ENCODE assay signal across 17 cellular contexts in the genomic region with DNA sequence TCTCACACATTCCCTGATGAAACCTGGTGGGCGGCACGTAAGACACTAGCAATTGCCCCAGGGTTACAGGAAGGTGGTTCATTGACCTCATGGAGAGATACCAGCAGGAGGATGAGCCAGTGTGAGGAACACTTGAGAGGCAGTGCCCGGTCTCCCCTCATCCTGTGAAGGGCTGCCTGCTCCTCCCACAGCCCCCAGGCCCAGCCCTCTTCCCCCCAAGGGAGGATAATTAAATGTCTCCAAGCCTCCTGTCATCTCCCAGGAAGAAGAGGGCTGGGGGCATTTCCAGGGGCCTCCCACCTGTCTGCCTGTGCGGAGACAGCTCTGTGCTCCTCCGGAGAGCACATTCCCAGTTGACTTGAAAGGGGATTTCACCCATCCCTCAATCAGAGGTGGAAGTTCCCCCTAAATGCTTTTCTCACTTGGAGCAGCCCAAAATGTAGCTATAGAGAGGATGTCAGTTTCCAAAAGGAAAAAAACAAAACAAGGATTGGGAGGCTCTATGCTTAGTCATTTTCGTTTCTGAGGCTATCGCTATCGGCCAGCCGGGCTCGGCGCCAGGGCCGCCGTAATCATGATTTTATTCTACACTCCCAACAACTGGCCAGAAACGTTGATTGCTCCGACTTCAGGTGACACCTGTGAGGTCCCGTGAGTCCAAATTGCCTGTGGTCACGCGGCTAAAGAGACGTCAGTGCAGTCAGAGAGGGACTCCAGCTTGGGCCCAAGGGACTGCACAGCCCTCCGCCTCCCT. TPM values are rescaled to one million over a fixed set of nuclear protein-coding genes. Genes with fewer than 3 reads are reported as not detected.
DNase-seq lines count a peak whose midpoint lies in the region; ATAC-seq and TF ChIP-seq lines count a peak whose summit lies in the region.
"Had no signal": no experiment of that assay in that cellular context is flagged by ENCODE, and none has a peak within 500 bp of the region (broad histone marks: within the 10 kb centered on the region; RNA-seq: fewer than 3 reads in every experiment).

No MANE protein-coding gene starts in this region.

- H3K79me2 ChIP-seq in ACC112 (ENCODE audit: control insufficient read depth, insufficient read depth, low read length, unreplicated experiment) = no peaks in the 10 kb centered on the region

- H3K4me1 ChIP-seq in ACC112 (ENCODE audit: control insufficient read depth, insufficient read depth, low read length, unreplicated experiment) = peaks cover 9% of the 10 kb centered on the region
- H3K4me1 ChIP-seq in body of pancreas = peaks cover 14% of the 10 kb centered on the region

- no peak overlapping the region for H3K27ac Mint-ChIP-seq in Calu3 (ENCODE audit: unreplicated experiment)

- no peaks in the 10 kb centered on the region for H3K36me3 ChIP-seq in ACC112 (ENCODE audit: insufficient read depth, low read length)
- no peaks in the 10 kb centered on the region for H3K36me3 ChIP-seq in body of pancreas (replicated peaks in 1 of 2; ENCODE audit: insufficient read depth in 1 of 2, low read depth in 2 of 2)

- ATAC-seq in body of pancreas (peak; percentile 75), GM21529 (IDR thresholded peaks at IDR 0.05; ENCODE audit: unreplicated experiment) (no peak), GM21515 (IDR thresholded peaks at IDR 0.05; ENCODE audit: unreplicated experiment) (no peak)
- ATAC-seq: activated CD4-positive, CD25-positive, alpha-beta regulatory T cell treated with anti-CD3 and anti-CD28 coated beads, Interleukin-2, amount 50 U/mL, for 24 hours; naive thymus-derived CD8-positive, alpha-beta T cell had no signal

- no peaks in the 10 kb centered on the region for H3K4me1 Mint-ChIP-seq in Calu3 (ENCODE audit: low read depth, unreplicated experiment)
- H3K4me1 Mint-ChIP-seq: CD14-positive monocyte had no signal

- peaks cover 100% of the 10 kb centered on the region for H3K27me3 Mint-ChIP-seq in Calu3 (ENCODE audit: unreplicated experiment)

- CTCF ChIA-PET in Calu3 (lab: Charles Lee) = no interaction called here

- TF ChIP-seq CTCF in Calu3 (IDR thresholded peaks at IDR 0.05; ENCODE audit: unreplicated experiment) = no peak
- no peak for TF ChIP-seq CTCF in body of pancreas (IDR thresholded peaks at IDR 0.05)

- WGBS in body of pancreas, 2 donors = 46 to 51% methylated on average over 18 to 20 of the region's 20 CpGs

- H3K9me3 Mint-ChIP-seq in Calu3 (ENCODE audit: low read depth, unreplicated experiment) = no peaks in the 10 kb centered on the region
- H3K9me3 Mint-ChIP-seq: CD14-positive monocyte; naive thymus-derived CD8-positive, alpha-beta T cell had no signal

- peaks cover 6% of the 10 kb centered on the region for H3K36me3 Mint-ChIP-seq in Calu3 (ENCODE audit: insufficient read depth, unreplicated experiment)
- H3K36me3 Mint-ChIP-seq: CD14-positive monocyte; naive thymus-derived CD8-positive, alpha-beta T cell had no signal

- peak overlapping the region; percentile 60 for H3K4me3 ChIP-seq in ACC112 (ENCODE audit: low read depth, low read length)
- no peak overlapping the region for H3K4me3 ChIP-seq in body of pancreas

- H2AFZ ChIP-seq in ACC112 (ENCODE audit: low read length, unreplicated experiment) = peak overlapping the region; percentile 67

- BruUV-seq in Calu3 (replicated peaks; lab: Mats Ljungman, UMichigan) = no TSS peak

- intact Hi-C loops in Calu3 (cut with micrococcal nuclease; ENCODE audit: unreplicated experiment) (loop anchor here (10.0 kb wide), 1 partner anchor 206 kb away; no protein-coding TSS in a partner anchor), body of pancreas (cut with DNase I) (no loop called here)

- H3K27ac ChIP-seq in ACC112 (ENCODE audit: low read depth, low read length) (no peak overlapping the region), body of pancreas (no peak overlapping the region), layer of hippocampus (ENCODE audit: low read depth, low read length) (peak overlapping the region; percentile 18)

- no peaks in the 10 kb centered on the region for H3K9me3 ChIP-seq in body of pancreas

- peaks cover 12% of the 10 kb centered on the region for H3K27me3 ChIP-seq in ACC112 (ENCODE audit: insufficient read depth, low read length)
- no peaks in the 10 kb centered on the region for H3K27me3 ChIP-seq in body of pancreas
- no peaks in the 10 kb centered on the region for H3K27me3 ChIP-seq in layer of hippocampus (ENCODE audit: control insufficient read depth, insufficient read depth, low read length)

- DNase-seq in Calu3 (peak; percentile 19), body of pancreas (peak; percentile 65 to 86 (median 69)), globus pallidus (ENCODE audit: low spot score) (no peak)
- DNase-seq in activated naive CD4-positive, alpha-beta T cell treated with Interleukin-2 at 50 U/mL for 16 hours = no peak
- DNase-seq: amniotic stem cell; effector CD8-positive, alpha-beta T cell; GF-D8; GOT3; naive thymus-derived CD8-positive, alpha-beta T cell; NCI-H2081 treated with DMSO at 0.1 percent for 48 hours had no signal

- TF ChIP-seq POLR2A in body of pancreas (IDR thresholded peaks at IDR 0.05) = no peak

- H3K4me3 Mint-ChIP-seq in Calu3 (ENCODE audit: low read depth, unreplicated experiment) = no peak overlapping the region
- H3K4me3 Mint-ChIP-seq: CD14-positive monocyte had no signal

RNA-seq across cellular contexts. Expression of gene KCNF1, which starts 7.1 kb away (rescaled TPM):
- total RNA-seq in Calu3 (2022) (not detected in 2 replicates), body of pancreas (1 to 10 TPM in 1 of 2 donors, not detected in 1; 5.3 TPM)
- total RNA-seq: naive thymus-derived CD8-positive, alpha-beta T cell; OCI-LY7 had no signal

Comparison
In these comparisons a context has a peak if more than half of its experiments do, and no peak if none do; other contexts are left out.
1. DNase-seq: peak in Calu3 (single experiment) and body of pancreas (4 of 4); none in globus pallidus (single experiment) and activated naive CD4-positive, alpha-beta T cell treated with Interleukin-2 at 50 U/mL for 16 hours (single experiment).